In genomic region chr5:95686661-95687060, GRCh38 we compare ENCODE assay signal across 22 cellular contexts. TPM values are rescaled to one million over a fixed set of nuclear protein-coding genes. Genes with fewer than 3 reads are reported as not detected.
A peak's percentile ranks its signal among the peaks of the same experiment; 100 is the strongest.
DNase-seq lines count a peak whose midpoint lies in the region; ATAC-seq, FAIRE-seq and TF ChIP-seq lines count a peak whose summit lies in the region.
"Had no signal": no experiment of that assay in that cellular context is flagged by ENCODE, and none has a peak within 500 bp of the region (broad histone marks: within the 10 kb centered on the region; RNA-seq: fewer than 3 reads in every experiment).

No MANE protein-coding gene starts in this region.

- TF ChIP-seq EP300 in K562 (IDR thresholded peaks at IDR 0.05; ENCODE audit: low read length) = no peak

- H3K9me3 ChIP-seq in PC-3 (ENCODE audit: low read length) (no peaks in the 10 kb centered on the region), K562 (replicated peaks; ENCODE audit: control insufficient read depth, insufficient read depth, low read depth, low read length) (no peaks in the 10 kb centered on the region), mesodermal cell (ENCODE audit: control insufficient read depth, low read length) (no peaks in the 10 kb centered on the region), WERI-Rb-1 (ENCODE audit: severe bottlenecking) (no peaks in the 10 kb centered on the region)

- H3K27me3 ChIP-seq in PC-3 (ENCODE audit: low read length) = peaks cover 9% of the 10 kb centered on the region; the same call in 1 of the 2 replicates
- H3K27me3 ChIP-seq in K562 (ENCODE audit: control insufficient read depth in 2 of 2, insufficient read depth in 2 of 2, low read length in 2 of 2) = no peaks in the 10 kb centered on the region
- H3K27me3 ChIP-seq in WERI-Rb-1 (ENCODE audit: insufficient read depth, low read depth, severe bottlenecking) = no peaks in the 10 kb centered on the region

- no peak overlapping the region for H3K9ac ChIP-seq in PC-3 (ENCODE audit: low read length)
- no peak overlapping the region for H3K9ac ChIP-seq in K562 (ENCODE audit: insufficient read depth in 1 of 2, low read depth in 2 of 2, low read length in 2 of 2)

- H3K27ac ChIP-seq in PC-3 (ENCODE audit: low read length) (no peak overlapping the region), K562 (ENCODE audit: extremely low read depth, low read depth, low read length) (no peak overlapping the region), mesodermal cell (ENCODE audit: low read depth, low read length, severe bottlenecking) (peak overlapping the region; percentile 36), WERI-Rb-1 (no peak overlapping the region)
- H3K27ac ChIP-seq: PC-9 had no signal

- DNase-seq in EL (peak; percentile 76), PC-3 (peak; percentile 26), K562 (ENCODE audit: extremely low read depth in 1 of 4, low spot score in 3 of 4) (no peak), NCI-H2107 treated with DMSO at 0.1 percent for 48 hours (lab: John Stamatoyannopoulos, UW; ENCODE audit: unreplicated experiment) (no peak), WERI-Rb-1 (no peak), activated T-cell treated with anti-CD3 and anti-CD28 coated beads for 4 hours (no peak)
- DNase-seq in stimulated activated naive CD4-positive, alpha-beta T cell (lab: John Stamatoyannopoulos, UW) = no peak
- DNase-seq: AML-193, COR-L47, DMS153, GOT3, NCI-H1436, NCI-H2029 treated with DMSO at 0.1 percent for 48 hours, NCI-H510A, NCI-H82, PC-9 had no signal

- TF ChIP-seq POLR2A in K562 (conservative IDR thresholded peaks at IDR 0.05) = no peak

- no peaks in the 10 kb centered on the region for H3F3A ChIP-seq in PC-3 (ENCODE audit: low read length, unreplicated experiment)

- H3K4me1 ChIP-seq in PC-3 (ENCODE audit: insufficient read depth, low read length) (no peaks in the 10 kb centered on the region), K562 (replicated peaks in 1 of 2; ENCODE audit: control insufficient read depth in 2 of 2, insufficient read depth in 2 of 2, low read length in 2 of 2) (no peaks in the 10 kb centered on the region), mesodermal cell (ENCODE audit: control insufficient read depth, insufficient read depth, low read length, poor library complexity, severe bottlenecking) (peaks cover 6% of the 10 kb centered on the region)

- H3K9me1 ChIP-seq in K562 (ENCODE audit: control insufficient read depth, insufficient read depth, low read length) = no peaks in the 10 kb centered on the region

- in situ Hi-C loops in K562 (cut with MboI) = no loop called here

- WGBS in K562 (ENCODE audit: insufficient coverage, low coverage, missing lambda C conversion rate) = 4% methylated on average over 2 of the region's 2 CpGs
- WGBS in mesodermal cell (ENCODE audit: insufficient coverage in 2 of 2), 2 experiments = 87% methylated on average over 2 of the region's 2 CpGs; no CpG with 5 or more reads in 1 of the 2 experiments

- H3K9me2 ChIP-seq in PC-3 (replicated peaks; ENCODE audit: low read length) = no peaks in the 10 kb centered on the region

- intact Hi-C loops in PC-3 (cut with micrococcal nuclease) = no loop called here
- intact Hi-C loops in K562 (cut with micrococcal nuclease) = no loop called here

- ATAC-seq in PC-3 (no peak), K562 (no peak)

- CTCF ChIA-PET in PC-3 (lab: Charles Lee) = no interaction called here
- CTCF ChIA-PET in K562 (lab: Yijun Ruan, JAX; ENCODE audit: low intra/inter-chr PET ratio) = no interaction called here

- no peak for TF ChIP-seq CTCF in PC-3 (conservative IDR thresholded peaks at IDR 0.05; ENCODE audit: low read depth, low read length)
- TF ChIP-seq CTCF in K562 (IDR thresholded peaks at IDR 0.05 in 2 of 3, conservative IDR thresholded peaks at IDR 0.05 in 1 of 3; ENCODE audit: insufficient read depth in 2 of 3, low read depth in 1 of 3, low read length in 3 of 3) = no peak
- no peak for TF ChIP-seq CTCF in WERI-Rb-1 (IDR thresholded peaks at IDR 0.05; ENCODE audit: low read depth, low read length)

- no peak for FAIRE-seq in K562 (lab: Jason Lieb, UNC)
- FAIRE-seq: G401.6, GM12891, GM18507 had no signal

- H3K36me3 ChIP-seq in PC-3 (ENCODE audit: low read depth, low read length) (no peaks in the 10 kb centered on the region), K562 (ENCODE audit: control insufficient read depth, insufficient read depth, low read length) (no peaks in the 10 kb centered on the region), mesodermal cell (ENCODE audit: control insufficient read depth, insufficient read depth, low read length) (no peaks in the 10 kb centered on the region), WERI-Rb-1 (no peaks in the 10 kb centered on the region)

- no peaks in the 10 kb centered on the region for H3K79me2 ChIP-seq in PC-3 (ENCODE audit: low read length)
- H3K79me2 ChIP-seq in K562 (ENCODE audit: control insufficient read depth, insufficient read depth, low read length) = no peaks in the 10 kb centered on the region

- H2AFZ ChIP-seq in PC-3 (ENCODE audit: low read length) (no peak overlapping the region), K562 (ENCODE audit: low read depth, low read length) (no peak overlapping the region)
- H2AFZ ChIP-seq: PC-9 had no signal

- H3K4me3 ChIP-seq in PC-3 (ENCODE audit: low read length) = no peak overlapping the region
- no peak overlapping the region for H3K4me3 ChIP-seq in K562
- H3K4me3 ChIP-seq in mesodermal cell (ENCODE audit: extremely low read depth, insufficient read depth, low read length, poor library complexity, severe bottlenecking) = no peak overlapping the region
- no peak overlapping the region for H3K4me3 ChIP-seq in WERI-Rb-1 (ENCODE audit: low read depth, low read length)
- H3K4me3 ChIP-seq: PC-9 had no signal

- H3K4me2 ChIP-seq in PC-3 (ENCODE audit: low read length) (no peak overlapping the region), K562 (ENCODE audit: insufficient read depth, low read length) (no peak overlapping the region)
- H3K4me2 ChIP-seq: PC-9 had no signal

- TF ChIP-seq RAD21 in K562 (CRISPR knock-in tag; conservative IDR thresholded peaks at IDR 0.05 in 1 of 2, IDR thresholded peaks at IDR 0.05 in 1 of 2) = no peak

- POLR2A ChIA-PET in PC-3 (lab: Charles Lee; ENCODE audit: unreplicated experiment) (no interaction called here), K562 (lab: Yijun Ruan, JAX) (interaction anchor here (0.6 to 1.1 kb wide), 2 partner anchors 16 to 40 kb away, joined by 3 read pairs; no protein-coding TSS in a partner anchor)

- no TSS peak for BruUV-seq in PC-3 (replicated peaks; lab: Mats Ljungman, UMichigan)
- BruUV-seq in K562 (replicated peaks; lab: Mats Ljungman, UMichigan) = no TSS peak

- H4K20me1 ChIP-seq in PC-3 (ENCODE audit: low read length) = no peaks in the 10 kb centered on the region
- H4K20me1 ChIP-seq in K562 (replicated peaks; ENCODE audit: control insufficient read depth, insufficient read depth, low read length) = no peaks in the 10 kb centered on the region

RNA-seq across cellular contexts. Expression of gene SPATA9, which starts 3.9 kb away (rescaled TPM):
- total RNA-seq in PC-3 (2014; rRNA removed) = not detected in 2 replicates
- not detected in 2 replicates for total RNA-seq in K562 (2011; cell fraction: chromatin; rRNA removed; ENCODE audit: low replicate concordance)
- total RNA-seq in K562 (2011; cell fraction: nucleolus; rRNA removed) = not detected in 2 replicates
- total RNA-seq in K562 (2011; cell fraction: nucleoplasm; rRNA removed) = not detected in 2 replicates
- 0.24 TPM in 1 of 2 replicates, not detected in the other for total RNA-seq in K562 (2014; rRNA removed)
- total RNA-seq in K562 (2014; rRNA removed; fragmentation: Illumina TruSeq; extraction: Trizol) = not detected in 2 replicates
- 0.40 TPM in 1 of 2 replicates, not detected in the other for total RNA-seq in K562 (2015; rRNA removed; fragmentation: Illumina TruSeq; extraction: Trizol)
- 0.11 TPM in 1 of 2 replicates, not detected in the other for total RNA-seq in K562 (2021)
- polyA plus RNA-seq in K562 (2011; rRNA removed) = 0.28 and 0.38 TPM in 2 replicates
- 0.09 TPM in 1 of 2 replicates, not detected in the other for polyA plus RNA-seq in K562 (2011; cell fraction: cytosol; rRNA removed)
- polyA plus RNA-seq in K562 (2011; cell fraction: nucleus; rRNA removed) = 0.14 and 0.24 TPM in 2 replicates
- polyA plus RNA-seq in K562 (2012) = 1.6 and 1.8 TPM in 2 replicates
- polyA plus RNA-seq in K562 (2014; fragmentation: Illumina TruSeq; extraction: Trizol) = 0.16 TPM in 1 of 2 replicates, not detected in the other
- 1 to 10 TPM; 3.4 to 5.5 TPM for polyA plus RNA-seq in K562 (2014; fragmentation: Nextera tagmentation; extraction: Ambion mirVana)
- 0.05 and 0.16 TPM in 2 replicates for polyA plus RNA-seq in K562 (2014; rRNA removed)
- polyA minus RNA-seq in K562 (2011; rRNA and poly(A)+ RNA removed) = 0.18 TPM in 1 of 2 replicates, not detected in the other
- polyA minus RNA-seq in K562 (2011; cell fraction: cytosol; rRNA and poly(A)+ RNA removed) = not detected in 2 replicates
- not detected in 2 replicates for polyA minus RNA-seq in K562 (2011; cell fraction: nucleus; rRNA and poly(A)+ RNA removed)
- 0.88 TPM for polyA plus RNA-seq in mesodermal cell (2013, experiment 1 of 2)
- polyA plus RNA-seq in mesodermal cell (2013, experiment 2 of 2) = 0.71 TPM
- total RNA-seq: HT1080; T-helper 1 cell treated with Interleukin-12 subunit alpha and Interleukin-12 subunit beta and Interleukin-4 antibody, amounts not matched to agents 30 ng/mL and 1 ng/mL, for 36 hours had no signal

RNA-seq across cellular contexts. Expression of gene RFESD, which starts 40.1 kb away (rescaled TPM):
- 0.36 and 2.4 TPM in 2 replicates for total RNA-seq in PC-3 (2014; rRNA removed)
- total RNA-seq in K562 (2011; cell fraction: chromatin; rRNA removed; ENCODE audit: low replicate concordance) = 53.1 and 146 TPM in 2 replicates
- total RNA-seq in K562 (2011; cell fraction: nucleolus; rRNA removed) = 30.5 and 38.8 TPM in 2 replicates
- 87.9 and 144 TPM in 2 replicates for total RNA-seq in K562 (2011; cell fraction: nucleoplasm; rRNA removed)
- 59.6 and 62.3 TPM in 2 replicates for total RNA-seq in K562 (2014; rRNA removed)
- total RNA-seq in K562 (2014; rRNA removed; fragmentation: Illumina TruSeq; extraction: Trizol) = 192 and 220 TPM in 2 replicates
- total RNA-seq in K562 (2015; rRNA removed; fragmentation: Illumina TruSeq; extraction: Trizol) = 128 and 140 TPM in 2 replicates
- total RNA-seq in K562 (2021) = 128 and 129 TPM in 2 replicates
- polyA plus RNA-seq in K562 (2011; rRNA removed) = 106 and 218 TPM in 2 replicates
- 21.1 and 32.0 TPM in 2 replicates for polyA plus RNA-seq in K562 (2011; cell fraction: cytosol; rRNA removed)
- 44.8 and 55.3 TPM in 2 replicates for polyA plus RNA-seq in K562 (2011; cell fraction: nucleus; rRNA removed)
- 47.8 and 127 TPM in 2 replicates for polyA plus RNA-seq in K562 (2012)
- polyA plus RNA-seq in K562 (2014; fragmentation: Illumina TruSeq; extraction: Trizol) = 120 and 129 TPM in 2 replicates
- polyA plus RNA-seq in K562 (2014; fragmentation: Nextera tagmentation; extraction: Ambion mirVana) = 100 to 1,000 TPM; 506 to 600 TPM
- polyA plus RNA-seq in K562 (2014; rRNA removed) = 102 and 125 TPM in 2 replicates
- 78.8 and 104 TPM in 2 replicates for polyA minus RNA-seq in K562 (2011; rRNA and poly(A)+ RNA removed)
- polyA minus RNA-seq in K562 (2011; cell fraction: cytosol; rRNA and poly(A)+ RNA removed) = 27.6 and 34.3 TPM in 2 replicates
- 66.6 and 78.3 TPM in 2 replicates for polyA minus RNA-seq in K562 (2011; cell fraction: nucleus; rRNA and poly(A)+ RNA removed)
- 0.66 TPM for polyA plus RNA-seq in mesodermal cell (2013, experiment 1 of 2)
- polyA plus RNA-seq in mesodermal cell (2013, experiment 2 of 2) = 1.4 TPM

RNA-seq across cellular contexts. Expression of gene RHOBTB3, which starts 44.5 kb away (rescaled TPM):
- total RNA-seq in PC-3 (2014; rRNA removed) = 14.2 and 16.3 TPM in 2 replicates
- 221 and 302 TPM in 2 replicates for total RNA-seq in K562 (2011; cell fraction: chromatin; rRNA removed; ENCODE audit: low replicate concordance)
- 117 and 137 TPM in 2 replicates for total RNA-seq in K562 (2011; cell fraction: nucleolus; rRNA removed)
- total RNA-seq in K562 (2011; cell fraction: nucleoplasm; rRNA removed) = 147 and 234 TPM in 2 replicates
- 107 and 112 TPM in 2 replicates for total RNA-seq in K562 (2014; rRNA removed)
- 142 and 164 TPM in 2 replicates for total RNA-seq in K562 (2014; rRNA removed; fragmentation: Illumina TruSeq; extraction: Trizol)
- total RNA-seq in K562 (2015; rRNA removed; fragmentation: Illumina TruSeq; extraction: Trizol) = 133 and 143 TPM in 2 replicates
- total RNA-seq in K562 (2021) = 124 and 142 TPM in 2 replicates
- 128 and 166 TPM in 2 replicates for polyA plus RNA-seq in K562 (2011; rRNA removed)
- polyA plus RNA-seq in K562 (2011; cell fraction: cytosol; rRNA removed) = 180 and 257 TPM in 2 replicates
- polyA plus RNA-seq in K562 (2011; cell fraction: nucleus; rRNA removed) = 207 and 234 TPM in 2 replicates
- polyA plus RNA-seq in K562 (2012) = 73.9 and 97.8 TPM in 2 replicates
- 111 and 115 TPM in 2 replicates for polyA plus RNA-seq in K562 (2014; fragmentation: Illumina TruSeq; extraction: Trizol)
- 10 to 100 TPM; 39.7 to 53.0 TPM for polyA plus RNA-seq in K562 (2014; fragmentation: Nextera tagmentation; extraction: Ambion mirVana)
- 78.4 and 81.2 TPM in 2 replicates for polyA plus RNA-seq in K562 (2014; rRNA removed)
- 373 and 438 TPM in 2 replicates for polyA minus RNA-seq in K562 (2011; rRNA and poly(A)+ RNA removed)
- 200 and 263 TPM in 2 replicates for polyA minus RNA-seq in K562 (2011; cell fraction: cytosol; rRNA and poly(A)+ RNA removed)
- polyA minus RNA-seq in K562 (2011; cell fraction: nucleus; rRNA and poly(A)+ RNA removed) = 246 and 302 TPM in 2 replicates
- 159 TPM for polyA plus RNA-seq in mesodermal cell (2013, experiment 1 of 2)
- 171 TPM for polyA plus RNA-seq in mesodermal cell (2013, experiment 2 of 2)

Comparison
In these comparisons a context has a peak if more than half of its experiments do, and no peak if none do; other contexts are left out.
1. DNase-seq: peak in EL (single experiment) and PC-3 (single experiment); none in K562 (0 of 4), NCI-H2107 treated with DMSO at 0.1 percent for 48 hours (single experiment), WERI-Rb-1 (single experiment), activated T-cell treated with anti-CD3 and anti-CD28 coated beads for 4 hours (single experiment) and stimulated activated naive CD4-positive, alpha-beta T cell (0 of 6).